In genomic region chr4:16582526-16582925, GRCh38 we compare ENCODE assay signal across 13 cellular contexts.
DNase-seq lines count a peak whose midpoint lies in the region; ATAC-seq and TF ChIP-seq lines count a peak whose summit lies in the region.
"Had no signal": no experiment of that assay in that cellular context is flagged by ENCODE, and none has a peak within 500 bp of the region (broad histone marks: within the 10 kb centered on the region; RNA-seq: fewer than 3 reads in every experiment).

No MANE protein-coding gene starts in this region.

- H3K36me3 ChIP-seq in Loucy (ENCODE audit: insufficient read depth, low read length), result no peaks in the 10 kb centered on the region
- H3K36me3 ChIP-seq in tibial artery, result no peaks in the 10 kb centered on the region

- H3K79me2 ChIP-seq in Loucy (ENCODE audit: insufficient read depth, low read length), result no peaks in the 10 kb centered on the region

- no peaks in the 10 kb centered on the region for H3K27me3 Mint-ChIP-seq in activated CD4-positive, alpha-beta T cell treated with anti-CD3 and anti-CD28 coated beads for 36 hours
- no peaks in the 10 kb centered on the region for H3K27me3 Mint-ChIP-seq in activated CD4-positive, alpha-beta T cell treated with anti-CD3 and anti-CD28 coated beads, Interleukin-2, amount 10 ng/mL, durations not matched to agents 7 days and 5 days

- no peak overlapping the region for H3K27ac Mint-ChIP-seq in activated CD4-positive, alpha-beta T cell treated with anti-CD3 and anti-CD28 coated beads for 36 hours
- no peak overlapping the region for H3K27ac Mint-ChIP-seq in activated CD4-positive, alpha-beta T cell treated with anti-CD3 and anti-CD28 coated beads, Interleukin-2, amount 10 ng/mL, durations not matched to agents 7 days and 5 days

- intact Hi-C loops in activated CD4-positive, alpha-beta T cell treated with anti-CD3 and anti-CD28 coated beads for 36 hours (cut with DNase I, micrococcal nuclease), result no loop called here
- intact Hi-C loops in tibial artery (cut with DNase I; ENCODE audit: low total_unique reads), result no loop called here

- no peak overlapping the region for H3K27ac ChIP-seq in tibial artery
- H3K27ac ChIP-seq: esophagus muscularis mucosa, PC-9 had no signal

- H3K36me3 Mint-ChIP-seq in activated CD4-positive, alpha-beta T cell treated with anti-CD3 and anti-CD28 coated beads for 36 hours (ENCODE audit: low read depth), result no peaks in the 10 kb centered on the region
- no peaks in the 10 kb centered on the region for H3K36me3 Mint-ChIP-seq in activated CD4-positive, alpha-beta T cell treated with anti-CD3 and anti-CD28 coated beads, Interleukin-2, amount 10 ng/mL, durations not matched to agents 7 days and 5 days (ENCODE audit: low read depth)

- H3K4me3 Mint-ChIP-seq in activated CD4-positive, alpha-beta T cell treated with anti-CD3 and anti-CD28 coated beads for 36 hours, result no peak overlapping the region
- no peak overlapping the region for H3K4me3 Mint-ChIP-seq in activated CD4-positive, alpha-beta T cell treated with anti-CD3 and anti-CD28 coated beads, Interleukin-2, amount 10 ng/mL, durations not matched to agents 7 days and 5 days

- H3K4me1 Mint-ChIP-seq in activated CD4-positive, alpha-beta T cell treated with anti-CD3 and anti-CD28 coated beads for 36 hours, result no peaks in the 10 kb centered on the region
- H3K4me1 Mint-ChIP-seq in activated CD4-positive, alpha-beta T cell treated with anti-CD3 and anti-CD28 coated beads, Interleukin-2, amount 10 ng/mL, durations not matched to agents 7 days and 5 days, result no peaks in the 10 kb centered on the region

- no peaks in the 10 kb centered on the region for H3K4me1 ChIP-seq in Loucy (ENCODE audit: insufficient read depth, low read length, poor library complexity, severe bottlenecking)
- no peaks in the 10 kb centered on the region for H3K4me1 ChIP-seq in tibial artery
- H3K4me1 ChIP-seq: esophagus muscularis mucosa had no signal

- no peaks in the 10 kb centered on the region for H3K9me3 Mint-ChIP-seq in activated CD4-positive, alpha-beta T cell treated with anti-CD3 and anti-CD28 coated beads for 36 hours (ENCODE audit: low read depth)
- H3K9me3 Mint-ChIP-seq in activated CD4-positive, alpha-beta T cell treated with anti-CD3 and anti-CD28 coated beads, Interleukin-2, amount 10 ng/mL, durations not matched to agents 7 days and 5 days, result no peaks in the 10 kb centered on the region

- CTCF ChIA-PET in activated CD4-positive, alpha-beta T cell treated with anti-CD3 and anti-CD28 coated beads for 36 hours (lab: Charles Lee), result no interaction called here
- CTCF ChIA-PET in activated CD4-positive, alpha-beta T cell treated with anti-CD3 and anti-CD28 coated beads, Interleukin-2, amount 10 ng/mL, durations not matched to agents 7 days and 5 days (lab: Charles Lee), result no interaction called here

- ATAC-seq in activated CD4-positive, alpha-beta T cell treated with anti-CD3 and anti-CD28 coated beads for 36 hours, result no peak

- 0 out of 2 replicates have a peak, but pooled peaks have one; percentile 16 for TF ChIP-seq CTCF in Loucy (conservative IDR thresholded peaks at IDR 0.05; ENCODE audit: low read length)
- peak; percentile 43 for TF ChIP-seq CTCF in choroid plexus epithelial cell (conservative IDR thresholded peaks at IDR 0.05; ENCODE audit: low read depth, low read length)
- TF ChIP-seq CTCF in retinal pigment epithelial cell (conservative IDR thresholded peaks at IDR 0.05; ENCODE audit: low read depth, low read length), result peak; percentile 34
- TF ChIP-seq CTCF in tibial artery (IDR thresholded peaks at IDR 0.05), result no peak

- H3K9me3 ChIP-seq in Loucy (ENCODE audit: insufficient read depth, low read depth, low read length) (no peaks in the 10 kb centered on the region), tibial artery (no peaks in the 10 kb centered on the region)
- H3K9me3 ChIP-seq: esophagus muscularis mucosa had no signal

- no peak overlapping the region for H3K9ac ChIP-seq in Loucy (ENCODE audit: low read depth, low read length, poor library complexity, severe bottlenecking)

- DNase-seq in activated CD4-positive, alpha-beta T cell treated with anti-CD3 and anti-CD28 coated beads for 36 hours, result peak; percentile 6
- DNase-seq in activated CD4-positive, alpha-beta T cell treated with anti-CD3 and anti-CD28 coated beads, Interleukin-2, amount 10 ng/mL, durations not matched to agents 7 days and 5 days, result no peak
- DNase-seq in choroid plexus epithelial cell (ENCODE audit: low read depth), result no peak
- DNase-seq in retinal pigment epithelial cell (ENCODE audit: low read depth), result no peak
- no peak for DNase-seq in RKO (ENCODE audit: low spot score)
- DNase-seq in NCI-H345 (lab: John Stamatoyannopoulos, UW), result no peak
- no peak for DNase-seq in tibial artery
- DNase-seq: activated naive CD4-positive, alpha-beta T cell; DMS79; NCI-H2029 had no signal

- H4K20me1 ChIP-seq in Loucy (ENCODE audit: insufficient read depth, low read length, poor library complexity, severe bottlenecking), result no peaks in the 10 kb centered on the region

- POLR2A ChIA-PET in activated CD4-positive, alpha-beta T cell treated with anti-CD3 and anti-CD28 coated beads for 36 hours (lab: Charles Lee), result no interaction called here
- POLR2A ChIA-PET in activated CD4-positive, alpha-beta T cell treated with anti-CD3 and anti-CD28 coated beads, Interleukin-2, amount 10 ng/mL, durations not matched to agents 7 days and 5 days (lab: Charles Lee), result no interaction called here

- H3K4me3 ChIP-seq in Loucy (ENCODE audit: low read length, poor library complexity, severe bottlenecking), result no peak overlapping the region
- no peak overlapping the region for H3K4me3 ChIP-seq in choroid plexus epithelial cell (ENCODE audit: low read depth, low read length)
- no peak overlapping the region for H3K4me3 ChIP-seq in retinal pigment epithelial cell (ENCODE audit: low read length)
- no peak overlapping the region for H3K4me3 ChIP-seq in tibial artery
- H3K4me3 ChIP-seq: esophagus muscularis mucosa, PC-9 had no signal

- H3K4me2 ChIP-seq in Loucy (ENCODE audit: low read depth, low read length, poor library complexity, severe bottlenecking), result no peak overlapping the region
- H3K4me2 ChIP-seq: PC-9 had no signal

- H3K27me3 ChIP-seq in Loucy (ENCODE audit: insufficient read depth, low read length, poor library complexity, severe bottlenecking) (no peaks in the 10 kb centered on the region), tibial artery (no peaks in the 10 kb centered on the region)
- H3K27me3 ChIP-seq: esophagus muscularis mucosa had no signal

- H3F3A ChIP-seq in Loucy (ENCODE audit: low read depth), result no peaks in the 10 kb centered on the region

- no peak overlapping the region for H2AFZ ChIP-seq in Loucy (ENCODE audit: low read length)
- H2AFZ ChIP-seq: PC-9 had no signal

- H3K9me2 ChIP-seq in Loucy (replicated peaks; ENCODE audit: low read depth, low read length), result no peaks in the 10 kb centered on the region

Comparison
In these comparisons a context has a peak if more than half of its experiments do, and no peak if none do; other contexts are left out.
1. CTCF ChIP-seq: peak in Loucy (single experiment), choroid plexus epithelial cell (single experiment) and retinal pigment epithelial cell (single experiment); none in tibial artery (0 of 2).